In the genomic region with DNA sequence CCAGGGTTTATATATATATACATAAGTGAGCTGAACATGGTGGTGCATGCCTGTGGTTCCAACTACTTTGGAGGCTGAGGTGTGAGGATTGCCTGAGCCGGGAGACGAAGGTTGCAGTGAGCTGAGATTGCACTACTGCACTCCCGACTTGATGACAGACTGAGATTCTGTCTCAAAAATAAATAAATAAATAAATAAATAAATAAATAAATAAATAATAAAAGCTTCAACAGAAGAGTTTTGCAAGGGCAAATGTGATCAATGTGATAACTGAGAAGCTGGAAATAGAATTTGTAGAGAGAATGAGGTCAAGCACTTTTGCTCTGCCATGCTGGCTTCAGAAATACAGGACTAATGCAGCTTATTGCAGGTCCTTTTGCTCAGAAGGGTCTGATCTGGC, we compare ENCODE assay signal across 35 cellular contexts.
"Had no signal": no experiment of that assay in that cellular context is flagged by ENCODE, and none has a peak within 500 bp of the region (broad histone marks: within the 10 kb centered on the region; RNA-seq: fewer than 3 reads in every experiment).

No MANE protein-coding gene starts in this region.

- H3K36me3 ChIP-seq: MG63 had no signal

- H3K9me3 ChIP-seq: MG63 had no signal

- H3K4me3 ChIP-seq: MG63 had no signal

- DNase-seq: Kasumi-1, MG63, MM.1S, MV-4-11, NCI-H1048, NCI-H1092, NCI-H1092 treated with DMSO at 0.1 percent for 48 hours, NCI-H1105, NCI-H1105 treated with DMSO at 0.1 percent for 48 hours, NCI-H1417, NCI-H1417 treated with DMSO at 0.1 percent for 48 hours, NCI-H1436, NCI-H1436 treated with DMSO at 0.1 percent for 48 hours, NCI-H146, NCI-H1694, NCI-H1694 treated with DMSO at 0.1 percent for 48 hours, NCI-H187, NCI-H187 treated with DMSO at 0.1 percent for 48 hours, NCI-H1930, NCI-H2029, NCI-H2029 treated with DMSO at 0.1 percent for 48 hours, NCI-H2081, NCI-H2081 treated with DMSO at 0.1 percent for 48 hours, NCI-H2107, NCI-H2171, NCI-H2171 treated with DMSO at 0.1 percent for 48 hours, NCI-H2227 treated with DMSO at 0.1 percent for 48 hours, NCI-H226, NCI-H345, NCI-H446, NCI-H446 treated with DMSO at 0.1 percent for 48 hours, NCI-H510A, NCI-H510A treated with DMSO at 0.1 percent for 48 hours, NCI-H524, NCI-H524 treated with DMSO at 0.1 percent for 48 hours had no signal
